9 cellular contexts compared by ENCODE assay signal in genomic region chr9:35726876-35727438, GRCh38. TPM values are rescaled to one million over a fixed set of nuclear protein-coding genes. Genes with fewer than 3 reads are reported as not detected.
A peak's percentile ranks its signal among the peaks of the same experiment; 100 is the strongest.
DNase-seq lines count a peak whose midpoint lies in the region; ATAC-seq, FAIRE-seq and TF ChIP-seq lines count a peak whose summit lies in the region.
"Had no signal": no experiment of that assay in that cellular context is flagged by ENCODE, and none has a peak within 500 bp of the region (broad histone marks: within the 10 kb centered on the region; RNA-seq: fewer than 3 reads in every experiment).

No MANE protein-coding gene starts in this region.

- ATAC-seq in HG02678 (IDR thresholded peaks at IDR 0.05; ENCODE audit: unreplicated experiment) (peak; percentile 41), HG03045 (IDR thresholded peaks at IDR 0.05; ENCODE audit: unreplicated experiment) (no peak)

- no peaks in the 10 kb centered on the region for H3K27me3 Mint-ChIP-seq in activated T-cell treated with anti-CD3 and anti-CD28 coated beads, Interleukin-2, amount 50 U/mL, for 24 hours

- no peak for FAIRE-seq in frontal cortex (lab: Jason Lieb, UNC)

- H3K4me2 ChIP-seq in DOHH2 (ENCODE audit: low read length): peak overlapping the region; percentile 94
- peak overlapping the region; percentile 88 for H3K4me2 ChIP-seq in skeletal muscle satellite cell (ENCODE audit: low read length)

- peak; percentile 54 for DNase-seq in activated T-cell treated with anti-CD3 and anti-CD28 coated beads, Interleukin-2, amount 50 U/mL, for 24 hours
- DNase-seq in glomerular visceral epithelial cell (ENCODE audit: extremely low spot score) (peak; percentile 69), NCI-H446 treated with DMSO at 0.1 percent for 48 hours (lab: John Stamatoyannopoulos, UW) (no peak), frontal cortex (ENCODE audit: low spot score in 2 of 2) (no peak)

- H3K9ac ChIP-seq in skeletal muscle satellite cell (ENCODE audit: low read depth, low read length): peak overlapping the region; percentile 96

- peak overlapping the region; percentile 84; the same call in 1 of the 2 replicates for H3K4me3 ChIP-seq in DOHH2 (ENCODE audit: low read length)
- H3K4me3 ChIP-seq in skeletal muscle satellite cell (ENCODE audit: low read length): peak overlapping the region; percentile 84
- H3K4me3 ChIP-seq: SK-N-MC had no signal

- H4K20me1 ChIP-seq in DOHH2 (ENCODE audit: control insufficient read depth, insufficient read depth, low read depth, low read length): peaks cover 28% of the 10 kb centered on the region

- no peak overlapping the region for H3K27ac Mint-ChIP-seq in activated T-cell treated with anti-CD3 and anti-CD28 coated beads, Interleukin-2, amount 50 U/mL, for 24 hours

- H3K36me3 ChIP-seq in DOHH2 (ENCODE audit: control insufficient read depth, low read length): peaks cover 62% of the 10 kb centered on the region
- peaks cover 54% of the 10 kb centered on the region for H3K36me3 ChIP-seq in skeletal muscle satellite cell (ENCODE audit: insufficient read depth, low read length)

- no peak overlapping the region for H3K27ac ChIP-seq in DOHH2 (ENCODE audit: low read depth, low read length)
- H3K27ac ChIP-seq: SK-N-MC had no signal

- peak; percentile 56 for TF ChIP-seq CTCF in DOHH2 (IDR thresholded peaks at IDR 0.05; ENCODE audit: low read depth, low read length, poor library complexity, severe bottlenecking)

- H3K4me1 Mint-ChIP-seq in activated T-cell treated with anti-CD3 and anti-CD28 coated beads, Interleukin-2, amount 50 U/mL, for 24 hours (ENCODE audit: low read depth): no peaks in the 10 kb centered on the region

- H3K9me2 ChIP-seq in DOHH2 (replicated peaks; ENCODE audit: control insufficient read depth, low read length): no peaks in the 10 kb centered on the region

- peaks cover 47% of the 10 kb centered on the region for H3K4me1 ChIP-seq in DOHH2 (ENCODE audit: control insufficient read depth, low read length)
- H3K4me1 ChIP-seq in skeletal muscle satellite cell (ENCODE audit: control insufficient read depth, insufficient read depth, low read length): peaks cover 43% of the 10 kb centered on the region

- peaks cover 59% of the 10 kb centered on the region for H3K79me2 ChIP-seq in DOHH2 (ENCODE audit: control insufficient read depth, low read length)

- H3K36me3 Mint-ChIP-seq in activated T-cell treated with anti-CD3 and anti-CD28 coated beads, Interleukin-2, amount 50 U/mL, for 24 hours (ENCODE audit: low read depth): peaks cover 65% of the 10 kb centered on the region

- no peaks in the 10 kb centered on the region for H3K9me3 Mint-ChIP-seq in activated T-cell treated with anti-CD3 and anti-CD28 coated beads, Interleukin-2, amount 50 U/mL, for 24 hours

- H3K27me3 ChIP-seq in DOHH2 (ENCODE audit: control insufficient read depth, low read length): no peaks in the 10 kb centered on the region
- no peaks in the 10 kb centered on the region for H3K27me3 ChIP-seq in skeletal muscle satellite cell (ENCODE audit: control insufficient read depth, insufficient read depth, low read length)

- no peak overlapping the region for H3K4me3 Mint-ChIP-seq in activated T-cell treated with anti-CD3 and anti-CD28 coated beads, Interleukin-2, amount 50 U/mL, for 24 hours

- H3K9me3 ChIP-seq in DOHH2 (ENCODE audit: control insufficient read depth, insufficient read depth, low read length) (no peaks in the 10 kb centered on the region), skeletal muscle satellite cell (replicated peaks; ENCODE audit: low read length) (no peaks in the 10 kb centered on the region)

- H3F3A ChIP-seq in DOHH2 (ENCODE audit: control insufficient read depth, insufficient read depth): peaks cover 10% of the 10 kb centered on the region

RNA-seq across cellular contexts. Expression of gene TLN1, which starts 5.0 kb away (rescaled TPM):
- total RNA-seq in skeletal muscle satellite cell (2012; rRNA removed): 250 and 282 TPM in 2 replicates
- total RNA-seq in frontal cortex: 16.3 TPM

RNA-seq across cellular contexts. Expression of gene CREB3, which starts 5.5 kb away (rescaled TPM):
- 72.5 and 82.8 TPM in 2 replicates for total RNA-seq in skeletal muscle satellite cell (2012; rRNA removed)
- total RNA-seq in frontal cortex: 30.6 TPM

RNA-seq across cellular contexts. Expression of gene GBA2, which starts 22.1 kb away (rescaled TPM):
- total RNA-seq in skeletal muscle satellite cell (2012; rRNA removed): 17.7 and 22.1 TPM in 2 replicates
- total RNA-seq in frontal cortex: 48.9 TPM

RNA-seq across cellular contexts. Expression of gene RGP1, which starts 22.1 kb away (rescaled TPM):
- total RNA-seq in skeletal muscle satellite cell (2012; rRNA removed): 10.0 and 11.9 TPM in 2 replicates
- 10.2 TPM for total RNA-seq in frontal cortex

RNA-seq across cellular contexts. Expression of gene MSMP, which starts 27.1 kb away (rescaled TPM):
- not detected in 2 replicates for total RNA-seq in skeletal muscle satellite cell (2012; rRNA removed)
- total RNA-seq in frontal cortex: 0.41 TPM

Comparison
In these comparisons a context has a peak if more than half of its experiments do, and no peak if none do; other contexts are left out.
1. DNase-seq: peak in activated T-cell treated with anti-CD3 and anti-CD28 coated beads, Interleukin-2, amount 50 U/mL, for 24 hours (single experiment) and glomerular visceral epithelial cell (single experiment); none in NCI-H446 treated with DMSO at 0.1 percent for 48 hours (single experiment) and frontal cortex (0 of 2).